Comparison of ENCODE assay signal across 8 cellular contexts in genomic region chr7:17940302-17941170, GRCh38. TPM values are rescaled to one million over a fixed set of nuclear protein-coding genes. Genes with fewer than 3 reads are reported as not detected.
A peak's percentile ranks its signal among the peaks of the same experiment; 100 is the strongest.
DNase-seq lines count a peak whose midpoint lies in the region; ATAC-seq and FAIRE-seq lines count a peak whose summit lies in the region.

A gene with protein sequence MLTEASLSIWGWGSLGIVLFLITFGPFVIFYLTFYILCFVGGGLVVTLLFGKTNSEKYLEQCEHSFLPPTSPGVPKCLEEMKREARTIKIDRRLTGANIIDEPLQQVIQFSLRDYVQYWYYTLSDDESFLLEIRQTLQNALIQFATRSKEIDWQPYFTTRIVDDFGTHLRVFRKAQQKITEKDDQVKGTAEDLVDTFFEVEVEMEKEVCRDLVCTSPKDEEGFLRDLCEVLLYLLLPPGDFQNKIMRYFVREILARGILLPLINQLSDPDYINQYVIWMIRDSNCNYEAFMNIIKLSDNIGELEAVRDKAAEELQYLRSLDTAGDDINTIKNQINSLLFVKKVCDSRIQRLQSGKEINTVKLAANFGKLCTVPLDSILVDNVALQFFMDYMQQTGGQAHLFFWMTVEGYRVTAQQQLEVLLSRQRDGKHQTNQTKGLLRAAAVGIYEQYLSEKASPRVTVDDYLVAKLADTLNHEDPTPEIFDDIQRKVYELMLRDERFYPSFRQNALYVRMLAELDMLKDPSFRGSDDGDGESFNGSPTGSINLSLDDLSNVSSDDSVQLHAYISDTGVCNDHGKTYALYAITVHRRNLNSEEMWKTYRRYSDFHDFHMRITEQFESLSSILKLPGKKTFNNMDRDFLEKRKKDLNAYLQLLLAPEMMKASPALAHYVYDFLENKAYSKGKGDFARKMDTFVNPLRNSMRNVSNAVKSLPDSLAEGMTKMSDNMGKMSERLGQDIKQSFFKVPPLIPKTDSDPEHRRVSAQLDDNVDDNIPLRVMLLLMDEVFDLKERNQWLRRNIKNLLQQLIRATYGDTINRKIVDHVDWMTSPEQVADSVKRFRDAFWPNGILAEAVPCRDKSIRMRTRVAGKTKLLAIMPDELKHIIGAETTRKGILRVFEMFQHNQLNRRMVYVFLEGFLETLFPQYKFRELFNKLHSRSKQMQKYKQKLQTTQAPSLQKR (minus strand): TSS chr7:17940494. CDS start chr7:17940295, 199 bp downstream.

- no peak within 1 kb of the TSS for H3K18ac ChIP-seq in mesendoderm (ENCODE audit: low read length)

- DNase-seq in Caki2 (ENCODE audit: low read depth) = peak; percentile 91
- peak; percentile 93 for DNase-seq in HTR-8/SVneo (ENCODE audit: insufficient read length, low spot score)
- peak; percentile 86 for DNase-seq in NOMO-1 treated with DMSO at 0.1 percent for 48 hours (lab: John Stamatoyannopoulos, UW; ENCODE audit: unreplicated experiment)
- peak; percentile 69 to 73 (median 72) for DNase-seq in activated CD8-positive, alpha-beta memory T cell treated with anti-CD3 and anti-CD28 coated beads for 48 hours (ENCODE audit: low read depth in 2 of 3, low spot score in 2 of 3)
- DNase-seq in mesendoderm = peak; percentile 97
- peak; percentile 82 for DNase-seq in stimulated activated CD8-positive, alpha-beta memory T cell treated with anti-CD3 and anti-CD28 coated beads, Interleukin-15, amount 100 ng/mL, for 1 hour (ENCODE audit: low read depth)

- H3K4me1 ChIP-seq in endocrine pancreas (ENCODE audit: control insufficient read depth, insufficient read depth, low read length) = peaks cover 33% of the 10 kb centered on the region
- peaks cover 2% of the 10 kb centered on the region for H3K4me1 ChIP-seq in mesendoderm (ENCODE audit: control insufficient read depth, low read depth, low read length)

- no peak within 1 kb of the TSS for H4K8ac ChIP-seq in mesendoderm (ENCODE audit: low read depth, low read length)

- H3K27ac ChIP-seq in mesendoderm (ENCODE audit: low read depth, low read length) = peak within 1 kb of the TSS; percentile 68

- H4K5ac ChIP-seq in mesendoderm (ENCODE audit: low read length) = no peak within 1 kb of the TSS

- H3K79me1 ChIP-seq in mesendoderm (ENCODE audit: low read length) = peaks cover 4% of the 10 kb centered on the region

- no peak within 1 kb of the TSS for H2BK5ac ChIP-seq in mesendoderm (ENCODE audit: low read length)

- H3K9ac ChIP-seq in endocrine pancreas (ENCODE audit: control insufficient read depth, insufficient read depth, low read length) (peak within 1 kb of the TSS; percentile 99), mesendoderm (ENCODE audit: low read length) (peak within 1 kb of the TSS; percentile 78)

- ATAC-seq in GM21367 (IDR thresholded peaks at IDR 0.05; ENCODE audit: unreplicated experiment) = peak; percentile 91

- no peak within 1 kb of the TSS for H3K4ac ChIP-seq in mesendoderm (ENCODE audit: low read depth, low read length)

- peaks cover 14% of the 10 kb centered on the region for H3K79me2 ChIP-seq in mesendoderm (ENCODE audit: control insufficient read depth, insufficient read depth, low read length)

- peak within 1 kb of the TSS; percentile 91 for H3K56ac ChIP-seq in mesendoderm (ENCODE audit: low read length)

- WGBS in mesendoderm (ENCODE audit: extremely low coverage, insufficient coverage, low lambda C conversion rate) = no CpG with 5 or more reads among the region's 78 CpGs

- H3K9me3 ChIP-seq in endocrine pancreas (ENCODE audit: control insufficient read depth, low read length) = no peaks in the 10 kb centered on the region

- H2BK15ac ChIP-seq in mesendoderm (replicated peaks; ENCODE audit: low read depth) = no peak within 1 kb of the TSS

- H2BK120ac ChIP-seq in mesendoderm (ENCODE audit: low read depth, low read length) = no peak within 1 kb of the TSS

- in situ Hi-C loops in Caki2 (cut with HindIII; ENCODE audit: low pct_unique_long_range_greater_than_20kb, low sequenced_read_pairs) = no loop called here

- H2AK5ac ChIP-seq in mesendoderm (ENCODE audit: low read length) = no peak within 1 kb of the TSS

- H3K4me2 ChIP-seq in mesendoderm (ENCODE audit: low read length) = peak within 1 kb of the TSS; percentile 63

- peak; percentile 95 for FAIRE-seq in HTR-8/SVneo (lab: Jason Lieb, UNC)

- H3K27me3 ChIP-seq in endocrine pancreas (ENCODE audit: control insufficient read depth, insufficient read depth, low read length) (no peaks in the 10 kb centered on the region), mesendoderm (ENCODE audit: insufficient read depth, low read length, poor library complexity) (no peaks in the 10 kb centered on the region)

- no peaks in the 10 kb centered on the region for H3K36me3 ChIP-seq in endocrine pancreas (ENCODE audit: control insufficient read depth, insufficient read depth, low read length)
- no peaks in the 10 kb centered on the region for H3K36me3 ChIP-seq in mesendoderm (ENCODE audit: control insufficient read depth, insufficient read depth, low read length)

- peak within 1 kb of the TSS; percentile 70 for H3K23ac ChIP-seq in mesendoderm (ENCODE audit: low read length)

- H3K4me3 ChIP-seq in endocrine pancreas (ENCODE audit: control insufficient read depth, insufficient read depth, low read length) (peak within 1 kb of the TSS; percentile 98), mesendoderm (ENCODE audit: low read length) (peak within 1 kb of the TSS; percentile 64)

RNA-seq across cellular contexts. Expression of the gene that starts here (rescaled TPM):
- 9.8 and 31.9 TPM in 2 replicates for total RNA-seq in Caki2 (2014; rRNA removed; shearing (Covaris generic); ENCODE audit: low replicate concordance)
- polyA plus RNA-seq in mesendoderm (2013, experiment 1 of 2) = 13.5 TPM
- 12.9 TPM for polyA plus RNA-seq in mesendoderm (2013, experiment 2 of 2)

Comparison
In these comparisons a context has a peak if more than half of its experiments do, and no peak if none do; other contexts are left out.
1. Peak in every context shown above with its lines: DNase-seq, ATAC-seq, H3K4me3 ChIP-seq and H3K27ac ChIP-seq.